ENCODE assay signal across 16 cellular contexts in genomic region chr21:21102874-21103273, GRCh38.
DNase-seq lines count a peak whose midpoint lies in the region; ATAC-seq and TF ChIP-seq lines count a peak whose summit lies in the region.
"Had no signal": no experiment of that assay in that cellular context is flagged by ENCODE, and none has a peak within 500 bp of the region (broad histone marks: within the 10 kb centered on the region; RNA-seq: fewer than 3 reads in every experiment).

No MANE protein-coding gene starts in this region.

- TF ChIP-seq CTCF in brain (conservative IDR thresholded peaks at IDR 0.05) (no peak), osteoblast (IDR thresholded peaks at IDR 0.05; ENCODE audit: extremely low read depth, low read depth, low read length) (no peak)

- H3K27ac ChIP-seq in osteoblast (ENCODE audit: low read depth, low read length) = no peak overlapping the region
- H3K27ac ChIP-seq: BLaER1 treated with 17β-estradiol and CSF1 and Interleukin-3, amounts not matched to agents 10 nM and 100 nM; GM23248 had no signal

- no peaks in the 10 kb centered on the region for H4K20me1 ChIP-seq in osteoblast (ENCODE audit: insufficient read depth, low read length)
- H4K20me1 ChIP-seq: BLaER1 treated with 17β-estradiol and CSF1 and Interleukin-3, amounts not matched to agents 10 nM and 100 nM had no signal

- no peaks in the 10 kb centered on the region for H3K9me3 Mint-ChIP-seq in brain

- no peak overlapping the region for H3K4me3 ChIP-seq in osteoblast (ENCODE audit: insufficient read depth, low read length)
- H3K4me3 ChIP-seq: BLaER1 treated with 17β-estradiol and CSF1 and Interleukin-3, amounts not matched to agents 10 nM and 100 nM; GM23248 had no signal

- no peaks in the 10 kb centered on the region for H3K36me3 Mint-ChIP-seq in brain
- H3K36me3 Mint-ChIP-seq: CD4-positive, CD25-positive, alpha-beta regulatory T cell had no signal

- no peaks in the 10 kb centered on the region for H3K27me3 ChIP-seq in osteoblast (ENCODE audit: insufficient read depth, low read length)
- H3K27me3 ChIP-seq: BLaER1 treated with 17β-estradiol and CSF1 and Interleukin-3, amounts not matched to agents 10 nM and 100 nM had no signal

- ATAC-seq in sciatic nerve (peak; percentile 57), HG03432 (IDR thresholded peaks at IDR 0.05; ENCODE audit: unreplicated experiment) (no peak)
- ATAC-seq: HCT116 had no signal

- peak; percentile 50 for DNase-seq in NCI-H69 (lab: John Stamatoyannopoulos, UW)
- DNase-seq in foreskin melanocyte = peak; percentile 69
- DNase-seq in sciatic nerve (ENCODE audit: low spot score) = no peak
- DNase-seq in activated CD4-positive, CD25-positive, alpha-beta regulatory T cell (lab: John Stamatoyannopoulos, UW) = no peak
- no peak for DNase-seq in activated T-cell treated with anti-CD3 and anti-CD28 coated beads for 4 hours
- no peak for DNase-seq in osteoblast (ENCODE audit: insufficient read length, low spot score, missing footprints)
- DNase-seq: ACHN; CD4-positive, CD25-positive, alpha-beta regulatory T cell; DMS153; DMS79 treated with DMSO at 0.1 percent for 48 hours; EL; GM23248 had no signal

- no peaks in the 10 kb centered on the region for H3K27me3 Mint-ChIP-seq in brain
- H3K27me3 Mint-ChIP-seq: CD4-positive, CD25-positive, alpha-beta regulatory T cell had no signal

- no peaks in the 10 kb centered on the region for H3K36me3 ChIP-seq in osteoblast (ENCODE audit: insufficient read depth, low read length)
- H3K36me3 ChIP-seq: BLaER1 treated with 17β-estradiol and CSF1 and Interleukin-3, amounts not matched to agents 10 nM and 100 nM had no signal

- no peaks in the 10 kb centered on the region for H3K79me2 ChIP-seq in osteoblast (ENCODE audit: insufficient read depth, low read length)

- no peaks in the 10 kb centered on the region for H3K4me1 ChIP-seq in osteoblast (ENCODE audit: insufficient read depth, low read length)
- H3K4me1 ChIP-seq: BLaER1 treated with 17β-estradiol and CSF1 and Interleukin-3, amounts not matched to agents 10 nM and 100 nM had no signal

- peak overlapping the region in 3 of 5 experiments; percentile 9 to 70 (median 47) for H3K4me3 Mint-ChIP-seq in brain
- H3K4me3 Mint-ChIP-seq: CD4-positive, CD25-positive, alpha-beta regulatory T cell had no signal

- H3K4me1 Mint-ChIP-seq in brain = peaks cover 32% of the 10 kb centered on the region
- H3K4me1 Mint-ChIP-seq: CD4-positive, CD25-positive, alpha-beta regulatory T cell had no signal

- no peak overlapping the region for H2AFZ ChIP-seq in osteoblast (ENCODE audit: low read length)
- H2AFZ ChIP-seq: GM23248 had no signal

- no peaks in the 10 kb centered on the region for H3K9me3 ChIP-seq in osteoblast (ENCODE audit: low read depth, low read length)
- H3K9me3 ChIP-seq: BLaER1 treated with 17β-estradiol and CSF1 and Interleukin-3, amounts not matched to agents 10 nM and 100 nM had no signal

- H3K4me2 ChIP-seq in osteoblast (ENCODE audit: insufficient read depth, low read length) = no peak overlapping the region
- H3K4me2 ChIP-seq: BLaER1 treated with 17β-estradiol and CSF1 and Interleukin-3, amounts not matched to agents 10 nM and 100 nM had no signal

- intact Hi-C loops in sciatic nerve (cut with DNase I) = no loop called here

- H3K27ac Mint-ChIP-seq in brain = peak overlapping the region in 4 of 5 experiments; percentile 15 to 80 (median 60)
- H3K27ac Mint-ChIP-seq: CD4-positive, CD25-positive, alpha-beta regulatory T cell had no signal

Comparison
In these comparisons a context has a peak if more than half of its experiments do, and no peak if none do; other contexts are left out.
1. DNase-seq: peak in NCI-H69 (single experiment) and foreskin melanocyte (single experiment); none in sciatic nerve (single experiment), activated CD4-positive, CD25-positive, alpha-beta regulatory T cell (0 of 4), activated T-cell treated with anti-CD3 and anti-CD28 coated beads for 4 hours (single experiment) and osteoblast (single experiment).